ENCODE assay signal across 27 cellular contexts in genomic region chr7:77655836-77656455, GRCh38. TPM values are rescaled to one million over a fixed set of nuclear protein-coding genes. Genes with fewer than 3 reads are reported as not detected.
A peak's percentile ranks its signal among the peaks of the same experiment; 100 is the strongest.
DNase-seq lines count a peak whose midpoint lies in the region; ATAC-seq and TF ChIP-seq lines count a peak whose summit lies in the region.
"Had no signal": no experiment of that assay in that cellular context is flagged by ENCODE, and none has a peak within 500 bp of the region (broad histone marks: within the 10 kb centered on the region; RNA-seq: fewer than 3 reads in every experiment).

No MANE protein-coding gene starts in this region.

- H3K27me3 Mint-ChIP-seq in type B pancreatic cell = no peaks in the 10 kb centered on the region
- H3K27me3 Mint-ChIP-seq: activated CD4-positive, alpha-beta T cell treated with anti-CD3 and anti-CD28 coated beads for 36 hours; naive thymus-derived CD8-positive, alpha-beta T cell; T-helper 17 cell had no signal

- peaks cover 0 to 11% of the 10 kb centered on the region in 2 donors for H3K4me1 ChIP-seq in left lung

- H3K27me3 ChIP-seq in brain microvascular endothelial cell (replicated peaks) = no peaks in the 10 kb centered on the region
- H3K27me3 ChIP-seq in left lung = no peaks in the 10 kb centered on the region
- H3K27me3 ChIP-seq: dorsolateral prefrontal cortex, MG63 had no signal

- no peaks in the 10 kb centered on the region for H3K9me3 Mint-ChIP-seq in type B pancreatic cell
- H3K9me3 Mint-ChIP-seq: activated naive CD4-positive, alpha-beta T cell treated with anti-CD3 and anti-CD28 coated beads, Interleukin-2, amount 50 U/mL, for 72 hours; activated T-helper 2 cell treated with anti-CD3 and anti-CD28 coated beads, Interferon-gamma antibody, Interleukin-2, Interleukin-4, amounts not matched to agents 10 μg/mL and 5 μg/mL and 100 μg/mL, durations not matched to agents 14 hours and 24 hours and 36 hours; CD14-positive monocyte; naive thymus-derived CD8-positive, alpha-beta T cell had no signal

- intact Hi-C loops in left lung (cut with DNase I) = no loop called here

- H3K36me3 Mint-ChIP-seq in type B pancreatic cell = peaks cover 4% of the 10 kb centered on the region
- H3K36me3 Mint-ChIP-seq: activated naive CD4-positive, alpha-beta T cell treated with anti-CD3 and anti-CD28 coated beads, Interleukin-2, amount 50 U/mL, for 72 hours; naive thymus-derived CD8-positive, alpha-beta T cell had no signal

- no peak for TF ChIP-seq CTCF in brain microvascular endothelial cell (IDR thresholded peaks at IDR 0.05; ENCODE audit: low read depth, low read length, missing control alignments)
- TF ChIP-seq CTCF in left lung (IDR thresholded peaks at IDR 0.05) = no peak
- TF ChIP-seq CTCF in type B pancreatic cell (conservative IDR thresholded peaks at IDR 0.05) = no peak

- DNase-seq in M059J (ENCODE audit: low read depth) (peak; percentile 73), brain microvascular endothelial cell (peak; percentile 17), left lung (no peak), type B pancreatic cell (ENCODE audit: extremely low spot score, unreplicated experiment) (peak; percentile 24), NCI-H2107 (lab: John Stamatoyannopoulos, UW) (no peak), SHP77 (lab: John Stamatoyannopoulos, UW) (no peak)
- no peak for DNase-seq in stimulated activated CD4-positive, alpha-beta T cell treated with anti-CD3 and anti-CD28 coated beads, Interleukin-1b, Interleukin-23, amount 100 ng/mL, for 48 hours
- DNase-seq: activated CD4-positive, alpha-beta T cell treated with anti-CD3 and anti-CD28 coated beads for 36 hours; activated CD8-positive, alpha-beta T cell treated with anti-CD3 and anti-CD28 coated beads, Interleukin-2, amount 10 ng/mL, durations not matched to agents 7 days and 5 days; anterior cingulate cortex; Calu3; central memory CD4-positive, alpha-beta T cell; DMS79 treated with DMSO at 0.1 percent for 48 hours; dorsolateral prefrontal cortex; GM23248; islet precursor cell; MG63; naive thymus-derived CD8-positive, alpha-beta T cell; NCI-H1417 treated with DMSO at 0.1 percent for 48 hours; NCI-H446 treated with DMSO at 0.1 percent for 48 hours; retina; stimulated activated CD4-positive, alpha-beta T cell treated with anti-CD3 and anti-CD28 coated beads, Interleukin-4, amount 100 ng/mL, for 1 hour; T-helper 17 cell had no signal

- peaks cover 4% of the 10 kb centered on the region for H3K4me1 Mint-ChIP-seq in type B pancreatic cell (ENCODE audit: unreplicated experiment)
- H3K4me1 Mint-ChIP-seq: activated CD4-positive, alpha-beta T cell treated with anti-CD3 and anti-CD28 coated beads for 36 hours; naive thymus-derived CD8-positive, alpha-beta T cell; T-helper 17 cell had no signal

- no peak overlapping the region for H3K4me3 ChIP-seq in brain microvascular endothelial cell (ENCODE audit: low read depth, low read length)
- H3K4me3 ChIP-seq in left lung = no peak overlapping the region
- H3K4me3 ChIP-seq: dorsolateral prefrontal cortex, GM23248, MG63, SK-N-MC had no signal

- H3K27ac ChIP-seq in brain microvascular endothelial cell (no peak overlapping the region), left lung (no peak overlapping the region)
- H3K27ac ChIP-seq: dorsolateral prefrontal cortex, GM23248, SK-N-MC had no signal

- no peak overlapping the region for H3K4me3 Mint-ChIP-seq in type B pancreatic cell
- H3K4me3 Mint-ChIP-seq: activated CD4-positive, alpha-beta T cell treated with anti-CD3 and anti-CD28 coated beads for 36 hours; activated CD8-positive, alpha-beta T cell treated with anti-CD3 and anti-CD28 coated beads, Interleukin-2, amount 10 ng/mL, durations not matched to agents 7 days and 5 days; CD14-positive monocyte; naive thymus-derived CD8-positive, alpha-beta T cell; T-helper 17 cell had no signal

- ATAC-seq in left lung = peak; percentile 8
- ATAC-seq: activated CD4-positive, alpha-beta T cell treated with anti-CD3 and anti-CD28 coated beads for 36 hours; activated CD8-positive, alpha-beta T cell treated with anti-CD3 and anti-CD28 coated beads, Interleukin-2, amount 10 ng/mL, durations not matched to agents 7 days and 5 days; activated naive CD4-positive, alpha-beta T cell treated with anti-CD3 and anti-CD28 coated beads, Interleukin-2, amount 50 U/mL, for 72 hours; naive thymus-derived CD8-positive, alpha-beta T cell; T-helper 17 cell had no signal

- H3K9me3 ChIP-seq in left lung = no peaks in the 10 kb centered on the region
- H3K9me3 ChIP-seq: MG63 had no signal

- in situ Hi-C loops in brain microvascular endothelial cell (cut with HindIII; ENCODE audit: low pct_ligation_motif_present, low sequenced_read_pairs) = loop anchor here (25.0 kb wide), 1 partner anchor 106 kb away; no protein-coding TSS in a partner anchor

- no peak overlapping the region for H3K27ac Mint-ChIP-seq in type B pancreatic cell
- H3K27ac Mint-ChIP-seq: activated CD4-positive, alpha-beta T cell treated with anti-CD3 and anti-CD28 coated beads for 36 hours; activated CD8-positive, alpha-beta T cell treated with anti-CD3 and anti-CD28 coated beads, Interleukin-2, amount 10 ng/mL, durations not matched to agents 7 days and 5 days; activated naive CD4-positive, alpha-beta T cell treated with anti-CD3 and anti-CD28 coated beads, Interleukin-2, amount 50 U/mL, for 72 hours; activated T-helper 2 cell treated with anti-CD3 and anti-CD28 coated beads, Interferon-gamma antibody, Interleukin-2, Interleukin-4, amounts not matched to agents 10 μg/mL and 5 μg/mL and 100 μg/mL, durations not matched to agents 14 hours and 24 hours and 36 hours; T-helper 17 cell had no signal

- H3K36me3 ChIP-seq in brain microvascular endothelial cell (replicated peaks) (peaks cover 30% of the 10 kb centered on the region), left lung (peaks cover 0 to 81% of the 10 kb centered on the region in 2 donors)
- H3K36me3 ChIP-seq: MG63 had no signal

RNA-seq across cellular contexts. Expression of gene RSBN1L, which starts 40.3 kb away (rescaled TPM):
- 24.1 and 27.6 TPM in 2 replicates for total RNA-seq in M059J (2014; rRNA removed; shearing (Covaris generic))
- total RNA-seq in left lung (10 to 100 TPM; 16.7 to 20.2 TPM), type B pancreatic cell (ENCODE audit: low replicate concordance) (16.3 and 20.4 TPM in 2 replicates)

Comparison
In these comparisons a context has a peak if more than half of its experiments do, and no peak if none do; other contexts are left out.
1. DNase-seq: peak in M059J (single experiment), brain microvascular endothelial cell (single experiment) and type B pancreatic cell (single experiment); none in left lung (0 of 2), stimulated activated CD4-positive, alpha-beta T cell treated with anti-CD3 and anti-CD28 coated beads, Interleukin-1b, Interleukin-23, amount 100 ng/mL, for 48 hours (single experiment), NCI-H2107 (single experiment) and SHP77 (0 of 2).